In the genomic region with DNA sequence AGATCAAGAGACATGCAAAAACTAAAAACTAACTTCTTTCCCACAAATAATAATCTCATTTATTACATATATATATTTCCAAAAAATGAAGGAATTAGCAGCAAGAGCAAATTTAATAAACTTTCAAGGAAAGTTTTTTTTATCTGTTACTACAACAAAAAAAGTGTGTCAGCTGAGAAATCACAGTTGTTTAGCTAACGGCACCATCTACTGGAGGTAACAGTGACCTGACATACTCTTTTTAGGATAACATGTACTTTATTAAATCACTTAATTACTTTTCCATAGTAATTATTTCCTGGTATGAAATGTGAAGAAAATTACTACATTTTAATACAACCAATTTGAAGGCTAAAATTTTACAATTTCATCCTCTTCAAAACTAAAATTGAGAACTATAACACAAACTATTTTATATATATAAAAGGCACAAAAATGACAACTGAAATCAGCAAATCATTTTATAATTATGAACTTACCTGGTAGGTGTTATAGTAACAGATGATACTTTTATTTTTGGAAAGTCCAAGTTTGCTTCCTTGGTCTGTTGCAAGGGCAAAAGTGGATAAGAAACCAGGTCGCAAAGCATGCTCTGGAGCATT, we compare ENCODE assay signal across 8 cellular contexts. TPM values are rescaled to one million over a fixed set of nuclear protein-coding genes. Genes with fewer than 3 reads are reported as not detected.
A peak's percentile ranks its signal among the peaks of the same experiment; 100 is the strongest.
DNase-seq lines count a peak whose midpoint lies in the region; ATAC-seq and TF ChIP-seq lines count a peak whose summit lies in the region.

No MANE protein-coding gene starts in this region.

- H3K27ac ChIP-seq in neutrophil (no peak overlapping the region), tibial nerve (no peak overlapping the region)

- TF ChIP-seq CTCF in neutrophil (IDR thresholded peaks at IDR 0.05) (peak; percentile 70), tibial nerve (IDR thresholded peaks at IDR 0.05) (peak in 2 of 5 experiments; percentile 15)

- H3K36me3 ChIP-seq in neutrophil, result peaks cover 51% of the 10 kb centered on the region
- H3K36me3 ChIP-seq in tibial nerve, result peaks cover 0 to 49% (median 13%) of the 10 kb centered on the region in 3 donors

- no peak for TF ChIP-seq POLR2A in tibial nerve (IDR thresholded peaks at IDR 0.05)

- peak; percentile 60 for ATAC-seq in GM21576 (IDR thresholded peaks at IDR 0.05; ENCODE audit: unreplicated experiment)

- H3K27me3 ChIP-seq in neutrophil (no peaks in the 10 kb centered on the region), tibial nerve (no peaks in the 10 kb centered on the region)

- DNase-seq in NCI-H1436 (lab: John Stamatoyannopoulos, UW) (peak; percentile 18), NCI-H1436 treated with DMSO at 0.1 percent for 48 hours (lab: John Stamatoyannopoulos, UW) (no peak), NOMO-1 treated with DMSO at 0.1 percent for 48 hours (lab: John Stamatoyannopoulos, UW; ENCODE audit: unreplicated experiment) (peak; percentile 56), dermis microvascular lymphatic vessel endothelial cell (ENCODE audit: low read depth in 2 of 2) (peak; percentile 26 to 40), tibial nerve (ENCODE audit: low spot score in 2 of 2) (no peak)
- DNase-seq in activated CD4-positive, CD25-positive, alpha-beta regulatory T cell (lab: John Stamatoyannopoulos, UW), result no peak

- 76 to 77% methylated on average over 2 of the region's 2 CpGs for WGBS in tibial nerve, 2 donors

- H3K4me3 ChIP-seq in neutrophil (ENCODE audit: low read depth in 1 of 2, low read length in 1 of 2), result no peak overlapping the region
- H3K4me3 ChIP-seq in tibial nerve, result no peak overlapping the region

- peaks cover 0 to 9% of the 10 kb centered on the region in 2 experiments for H3K4me1 ChIP-seq in neutrophil (ENCODE audit: control insufficient read depth in 1 of 2, insufficient read depth in 1 of 2, low read depth in 1 of 2, low read length in 1 of 2)
- peaks cover 0 to 36% (median 0%) of the 10 kb centered on the region in 4 donors for H3K4me1 ChIP-seq in tibial nerve

- no peak for TF ChIP-seq EP300 in tibial nerve (IDR thresholded peaks at IDR 0.05)

- H3K9me3 ChIP-seq in neutrophil (no peaks in the 10 kb centered on the region), tibial nerve (no peaks in the 10 kb centered on the region)

RNA-seq across cellular contexts. Expression of gene LAMTOR3, which starts 9.1 kb away (rescaled TPM):
- total RNA-seq in dermis microvascular lymphatic vessel endothelial cell, result 19.4 and 29.2 TPM in 2 replicates
- total RNA-seq in tibial nerve, result 10 to 100 TPM; 26.8 to 30.3 (median 28.2) TPM

Comparison
In these comparisons a context has a peak if more than half of its experiments do, and no peak if none do; other contexts are left out.
1. DNase-seq: peak in NCI-H1436 (single experiment), NOMO-1 treated with DMSO at 0.1 percent for 48 hours (single experiment) and dermis microvascular lymphatic vessel endothelial cell (2 of 2); none in NCI-H1436 treated with DMSO at 0.1 percent for 48 hours (single experiment), activated CD4-positive, CD25-positive, alpha-beta regulatory T cell (0 of 4) and tibial nerve (0 of 2).